In the genomic region with DNA sequence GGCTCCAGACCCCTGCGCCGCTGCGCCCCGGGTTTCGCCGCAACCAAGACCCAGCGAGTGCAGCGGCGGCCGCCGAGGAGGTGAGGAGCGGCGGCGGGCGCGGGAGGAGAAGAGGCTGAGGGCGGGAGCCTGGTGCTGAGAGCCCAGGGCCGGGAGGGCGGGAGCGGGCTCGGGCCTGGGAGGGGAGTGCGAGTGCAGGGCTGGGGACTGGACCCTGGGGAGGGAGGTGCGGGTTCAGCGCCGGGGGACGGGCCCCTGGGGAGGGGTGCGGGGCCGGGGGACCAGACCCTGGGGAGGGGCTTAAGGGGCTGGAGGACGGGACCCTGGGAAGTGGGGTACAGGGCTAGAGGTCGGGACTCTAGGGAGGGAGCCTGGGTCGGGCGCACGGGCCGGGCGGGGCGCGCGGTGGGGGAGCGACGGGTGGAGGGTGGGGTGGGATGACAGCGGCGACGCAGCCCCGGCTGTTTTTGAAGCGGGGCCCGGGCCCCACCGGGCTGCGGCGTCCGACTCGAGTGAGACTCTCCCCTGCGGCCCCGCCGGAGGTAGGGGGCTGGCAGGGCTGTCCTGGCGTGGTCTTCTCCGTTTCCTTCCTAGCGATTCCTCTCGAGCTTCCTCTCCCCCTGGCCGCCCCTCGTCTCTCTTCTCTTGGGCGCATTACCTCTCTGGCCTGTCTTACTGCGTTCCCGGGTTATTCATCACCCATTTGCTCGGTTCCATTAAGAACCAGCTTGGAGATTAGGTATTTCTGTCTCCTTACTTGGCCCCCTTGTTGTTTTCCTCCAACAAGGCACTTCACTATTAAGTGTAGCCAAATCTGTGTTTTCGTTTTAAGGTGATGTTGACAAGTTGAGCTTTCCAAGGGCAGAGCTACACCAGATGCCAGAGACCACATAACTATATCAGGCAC, we compare ENCODE assay signal across 8 cellular contexts. TPM values are rescaled to one million over a fixed set of nuclear protein-coding genes. Genes with fewer than 3 reads are reported as not detected.
A peak's percentile ranks its signal among the peaks of the same experiment; 100 is the strongest.
DNase-seq lines count a peak whose midpoint lies in the region; ATAC-seq lines count a peak whose summit lies in the region.

No MANE protein-coding gene starts in this region.

- peak overlapping the region; percentile 69 to 83 (median 83) for H3K4me3 ChIP-seq in subcutaneous abdominal adipose tissue (ENCODE audit: low read depth in 1 of 5, low read length in 5 of 5)

- H3K9ac ChIP-seq in subcutaneous abdominal adipose tissue (ENCODE audit: low read length in 5 of 5) = peak overlapping the region; percentile 68 to 87 (median 83)

- no peaks in the 10 kb centered on the region for H3K9me3 ChIP-seq in subcutaneous abdominal adipose tissue (ENCODE audit: control insufficient read depth in 5 of 5, low read length in 5 of 5)

- no peaks in the 10 kb centered on the region for H3K27me3 ChIP-seq in subcutaneous abdominal adipose tissue (ENCODE audit: control insufficient read depth in 5 of 5, insufficient read depth in 4 of 5, low read length in 5 of 5)

- peak; percentile 32 for ATAC-seq in HG03354 (IDR thresholded peaks at IDR 0.05; ENCODE audit: poor library complexity, severe bottlenecking, unreplicated experiment)

- peak overlapping the region; percentile 65 for H3K27ac ChIP-seq in subcutaneous abdominal adipose tissue (ENCODE audit: low read depth, low read length)

- H3K4me1 ChIP-seq in subcutaneous abdominal adipose tissue (ENCODE audit: control insufficient read depth in 5 of 5, insufficient read depth in 5 of 5, low read length in 5 of 5) = peaks cover 1 to 40% (median 28%) of the 10 kb centered on the region in 5 donors

- peaks cover 6 to 17% (median 9%) of the 10 kb centered on the region in 5 donors for H3K36me3 ChIP-seq in subcutaneous abdominal adipose tissue (ENCODE audit: control insufficient read depth in 5 of 5, insufficient read depth in 5 of 5, low read length in 5 of 5)

- DNase-seq in AG08396 (ENCODE audit: low spot score) (peak; percentile 52), GM19238 (ENCODE audit: insufficient read length, low spot score) (peak; percentile 37), mesenteric fat pad (ENCODE audit: low spot score) (peak; percentile 90), mucosa of gallbladder (ENCODE audit: low spot score) (no peak)
- DNase-seq in activated CD4-positive, alpha-beta T cell treated with anti-CD3 and anti-CD28 coated beads for 48 hours = peak; percentile 40
- peak; percentile 23 for DNase-seq in effector CD8-positive, alpha-beta T cell (lab: John Stamatoyannopoulos, UW)

RNA-seq across cellular contexts. Expression of gene NUP50, which starts 0.7 kb away (rescaled TPM):
- total RNA-seq in mesenteric fat pad (58.0 TPM), mucosa of gallbladder (56.0 TPM)
